Comparison of ENCODE assay signal across 9 cellular contexts in genomic region chr10:79838441-79838840, GRCh38. TPM values are rescaled to one million over a fixed set of nuclear protein-coding genes. Genes with fewer than 3 reads are reported as not detected.
"Had no signal": no experiment of that assay in that cellular context is flagged by ENCODE, and none has a peak within 500 bp of the region (broad histone marks: within the 10 kb centered on the region; RNA-seq: fewer than 3 reads in every experiment).

No MANE protein-coding gene starts in this region.

RNA-seq across cellular contexts. Expression of gene NUTM2E, which starts 11.9 kb away (rescaled TPM):
- total RNA-seq: activated naive CD4-positive, alpha-beta T cell treated with anti-CD3 and anti-CD28 coated beads, Interleukin-2, amount 50 U/mL, for 72 hours; activated naive CD8-positive, alpha-beta T cell treated with anti-CD3 and anti-CD28 coated beads for 36 hours; activated T-cell treated with anti-CD3 and anti-CD28 coated beads, Interleukin-2, amount 50 U/mL, for 72 hours; activated T-helper 1 cell treated with anti-CD3 and anti-CD28 coated beads, Interleukin-12 subunit alpha, Interleukin-12 subunit beta, Interleukin-2, Interleukin-4 antibody, amounts not matched to agents 30 ng/mL and 10 ng/mL and 1 ng/mL, durations not matched to agents 14 hours and 24 hours and 36 hours; aorta; ascending aorta; bronchial epithelial cell; cardiac muscle cell; cardiac septum had no signal
- polyA plus RNA-seq: aorta, cardiac muscle cell had no signal
